19 cellular contexts compared by ENCODE assay signal in genomic region chr4:784401-785331, GRCh38. TPM values are rescaled to one million over a fixed set of nuclear protein-coding genes. Genes with fewer than 3 reads are reported as not detected.
DNase-seq lines count a peak whose midpoint lies in the region; ATAC-seq lines count a peak whose summit lies in the region.
"Had no signal": no experiment of that assay in that cellular context is flagged by ENCODE, and none has a peak within 500 bp of the region (broad histone marks: within the 10 kb centered on the region; RNA-seq: fewer than 3 reads in every experiment).

No MANE protein-coding gene starts in this region.

- H3K27ac ChIP-seq in iPS-18a (ENCODE audit: low read length) (no peak overlapping the region), SJCRH30 (no peak overlapping the region)
- H3K27ac ChIP-seq: cardiac muscle cell, foreskin keratinocyte had no signal

- peaks cover 36% of the 10 kb centered on the region for H3K4me1 Mint-ChIP-seq in activated naive CD4-positive, alpha-beta T cell treated with anti-CD3 and anti-CD28 coated beads, Interleukin-2, amount 50 U/mL, for 24 hours
- peaks cover 47% of the 10 kb centered on the region for H3K4me1 Mint-ChIP-seq in activated naive CD4-positive, alpha-beta T cell treated with anti-CD3 and anti-CD28 coated beads, Interleukin-2, amount 10 ng/mL, durations not matched to agents 7 days and 5 days
- peaks cover 28 to 31% (median 28%) of the 10 kb centered on the region in 3 donors for H3K4me1 Mint-ChIP-seq in T-cell

- H3K27ac Mint-ChIP-seq in activated naive CD4-positive, alpha-beta T cell treated with anti-CD3 and anti-CD28 coated beads, Interleukin-2, amount 50 U/mL, for 24 hours, result no peak overlapping the region
- no peak overlapping the region for H3K27ac Mint-ChIP-seq in activated naive CD4-positive, alpha-beta T cell treated with anti-CD3 and anti-CD28 coated beads, Interleukin-2, amount 10 ng/mL, durations not matched to agents 7 days and 5 days
- H3K27ac Mint-ChIP-seq in T-cell, result peak overlapping the region in 1 of 2 donors; percentile 46
- H3K27ac Mint-ChIP-seq: activated naive CD4-positive, alpha-beta T cell treated with anti-CD3 and anti-CD28 coated beads, Interleukin-2, amount 50 U/mL, for 72 hours had no signal

- H3K36me3 ChIP-seq in iPS-18a (ENCODE audit: control insufficient read depth, low read depth, low read length) (no peaks in the 10 kb centered on the region), SJCRH30 (peaks cover 11% of the 10 kb centered on the region)

- POLR2A ChIA-PET in T-cell (lab: Charles Lee), result no interaction called here

- peak overlapping the region; percentile 27 for H3K4me3 ChIP-seq in iPS-18a (ENCODE audit: low read length)
- no peak overlapping the region for H3K4me3 ChIP-seq in SJCRH30
- H3K4me3 ChIP-seq: GM12878 had no signal

- intact Hi-C loops in sciatic nerve (cut with DNase I), result no loop called here

- H3K4me1 ChIP-seq in iPS-18a (ENCODE audit: control insufficient read depth, low read depth, low read length) (peaks cover 23% of the 10 kb centered on the region), SJCRH30 (no peaks in the 10 kb centered on the region; the same call in 1 of the 2 replicates)
- H3K4me1 ChIP-seq: foreskin keratinocyte had no signal

- H3K9me3 Mint-ChIP-seq in activated naive CD4-positive, alpha-beta T cell treated with anti-CD3 and anti-CD28 coated beads, Interleukin-2, amount 50 U/mL, for 24 hours, result no peaks in the 10 kb centered on the region
- no peaks in the 10 kb centered on the region for H3K9me3 Mint-ChIP-seq in activated naive CD4-positive, alpha-beta T cell treated with anti-CD3 and anti-CD28 coated beads, Interleukin-2, amount 10 ng/mL, durations not matched to agents 7 days and 5 days
- no peaks in the 10 kb centered on the region for H3K9me3 Mint-ChIP-seq in T-cell
- H3K9me3 Mint-ChIP-seq: activated naive CD4-positive, alpha-beta T cell treated with anti-CD3 and anti-CD28 coated beads, Interleukin-2, amount 50 U/mL, for 72 hours had no signal

- ATAC-seq in T-cell (replicated peaks in 1 of 4) (no peak), sciatic nerve (no peak)
- ATAC-seq: activated naive CD4-positive, alpha-beta T cell treated with anti-CD3 and anti-CD28 coated beads, Interleukin-2, amount 50 U/mL, for 72 hours; foreskin keratinocyte; GM12878 had no signal

- H3K36me3 Mint-ChIP-seq in activated naive CD4-positive, alpha-beta T cell treated with anti-CD3 and anti-CD28 coated beads, Interleukin-2, amount 50 U/mL, for 24 hours, result no peaks in the 10 kb centered on the region
- peaks cover 13% of the 10 kb centered on the region for H3K36me3 Mint-ChIP-seq in activated naive CD4-positive, alpha-beta T cell treated with anti-CD3 and anti-CD28 coated beads, Interleukin-2, amount 10 ng/mL, durations not matched to agents 7 days and 5 days
- H3K36me3 Mint-ChIP-seq in T-cell, result peaks cover 4% of the 10 kb centered on the region

- H3K27me3 Mint-ChIP-seq in activated naive CD4-positive, alpha-beta T cell treated with anti-CD3 and anti-CD28 coated beads, Interleukin-2, amount 50 U/mL, for 24 hours, result peaks cover 14% of the 10 kb centered on the region
- peaks cover 73% of the 10 kb centered on the region for H3K27me3 Mint-ChIP-seq in activated naive CD4-positive, alpha-beta T cell treated with anti-CD3 and anti-CD28 coated beads, Interleukin-2, amount 10 ng/mL, durations not matched to agents 7 days and 5 days
- peaks cover 16 to 23% of the 10 kb centered on the region in 2 donors for H3K27me3 Mint-ChIP-seq in T-cell

- H3K9me3 ChIP-seq in iPS-18a (ENCODE audit: control insufficient read depth, low read depth, low read length) (no peaks in the 10 kb centered on the region), SJCRH30 (replicated peaks) (no peaks in the 10 kb centered on the region)

- DNase-seq in activated naive CD4-positive, alpha-beta T cell treated with anti-CD3 and anti-CD28 coated beads, Interleukin-2, amount 10 ng/mL, durations not matched to agents 7 days and 5 days, result no peak
- DNase-seq in T-cell (no peak), sciatic nerve (ENCODE audit: low spot score) (peak; percentile 61), SJCRH30 (no peak), C1 segment of cervical spinal cord (lab: John Stamatoyannopoulos, UW) (no peak), SKM-1 (lab: John Stamatoyannopoulos, UW; ENCODE audit: unreplicated experiment) (no peak)
- DNase-seq: ACHN, COR-L47, foreskin keratinocyte, HCEC 1CT, immature natural killer cell, NCI-H774 had no signal

- H3K27me3 ChIP-seq in iPS-18a (ENCODE audit: control insufficient read depth, insufficient read depth, low read length), result peaks cover 72% of the 10 kb centered on the region
- no peaks in the 10 kb centered on the region for H3K27me3 ChIP-seq in SJCRH30

- H3K4me3 Mint-ChIP-seq in activated naive CD4-positive, alpha-beta T cell treated with anti-CD3 and anti-CD28 coated beads, Interleukin-2, amount 50 U/mL, for 24 hours, result peak overlapping the region; percentile 28
- no peak overlapping the region for H3K4me3 Mint-ChIP-seq in activated naive CD4-positive, alpha-beta T cell treated with anti-CD3 and anti-CD28 coated beads, Interleukin-2, amount 10 ng/mL, durations not matched to agents 7 days and 5 days
- H3K4me3 Mint-ChIP-seq in T-cell, result peak overlapping the region in 2 of 3 donors; percentile 17 to 63

- H3K9ac ChIP-seq in iPS-18a (ENCODE audit: low read length), result no peak overlapping the region

- CTCF ChIA-PET in activated naive CD4-positive, alpha-beta T cell treated with anti-CD3 and anti-CD28 coated beads, Interleukin-2, amount 10 ng/mL, durations not matched to agents 7 days and 5 days (lab: Charles Lee), result interaction anchor here (0.9 kb wide), 1 partner anchor 202 kb away, joined by 3 read pairs; the partner anchor contains the start of gene IDUA
- CTCF ChIA-PET in T-cell (lab: Charles Lee), result no interaction called here

RNA-seq across cellular contexts. Expression of gene CPLX1, which starts 41.3 kb away (rescaled TPM):
- 1 to 10 TPM in 3 of 5 donors, under 1 TPM in 2; 0.73 to 2.6 (median 1.2) TPM for total RNA-seq in T-cell
- 11.6 TPM for total RNA-seq in sciatic nerve
- total RNA-seq in SJCRH30 (2014; rRNA removed; shearing (Covaris generic)), result 0.28 and 0.59 TPM in 2 replicates
- total RNA-seq: osteocyte, skeletal muscle tissue had no signal
